ENCODE assay signal across 10 cellular contexts in the genomic region with DNA sequence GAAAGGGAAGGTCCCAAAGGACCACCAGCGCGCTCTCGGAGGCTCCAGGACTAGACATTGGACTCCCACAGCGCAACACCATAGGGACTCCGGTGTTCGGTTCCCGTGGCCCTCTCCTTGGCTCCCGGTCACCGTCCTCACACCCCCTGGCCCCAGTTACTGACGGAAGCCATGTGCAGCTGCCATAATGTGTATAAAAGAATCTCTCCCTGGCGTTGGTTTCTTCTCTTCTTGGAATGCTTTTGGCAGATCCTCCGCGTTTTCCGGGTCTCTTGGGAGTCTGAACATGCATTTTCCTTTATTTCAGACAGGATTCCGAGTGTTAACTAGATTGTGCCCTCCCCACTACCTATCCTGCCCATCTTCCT.
DNase-seq lines count a peak whose midpoint lies in the region; ATAC-seq and TF ChIP-seq lines count a peak whose summit lies in the region.
"Had no signal": no experiment of that assay in that cellular context is flagged by ENCODE, and none has a peak within 500 bp of the region (broad histone marks: within the 10 kb centered on the region; RNA-seq: fewer than 3 reads in every experiment).

No MANE protein-coding gene starts in this region.

- no peak overlapping the region for H3K27ac Mint-ChIP-seq in activated naive CD8-positive, alpha-beta T cell
- H3K27ac Mint-ChIP-seq in memory B cell: no peak overlapping the region

- peak overlapping the region; percentile 64 for H3K4me3 Mint-ChIP-seq in activated naive CD8-positive, alpha-beta T cell
- peak overlapping the region; percentile 24 for H3K4me3 Mint-ChIP-seq in memory B cell

- H3K4me3 ChIP-seq in heart left ventricle: peak overlapping the region in 11 of 12 donors; percentile 3 to 59 (median 46)
- H3K4me3 ChIP-seq in thoracic aorta: peak overlapping the region; percentile 62
- H3K4me3 ChIP-seq in mucosa of descending colon: no peak overlapping the region
- H3K4me3 ChIP-seq: BLaER1 treated with 17β-estradiol and CSF1 and Interleukin-3, amounts not matched to agents 10 nM and 100 nM had no signal

- H3K36me3 ChIP-seq in heart left ventricle: no peaks in the 10 kb centered on the region
- no peaks in the 10 kb centered on the region for H3K36me3 ChIP-seq in thoracic aorta
- no peaks in the 10 kb centered on the region for H3K36me3 ChIP-seq in mucosa of descending colon (ENCODE audit: low read depth)
- H3K36me3 ChIP-seq: BLaER1 treated with 17β-estradiol and CSF1 and Interleukin-3, amounts not matched to agents 10 nM and 100 nM had no signal

- H3K9me3 ChIP-seq in heart left ventricle (no peaks in the 10 kb centered on the region), thoracic aorta (no peaks in the 10 kb centered on the region), mucosa of descending colon (no peaks in the 10 kb centered on the region)

- WGBS in heart left ventricle, 4 donors: 9 to 18% (median 13%) methylated on average over 15 of the region's 15 CpGs

- intact Hi-C loops in heart left ventricle (cut with DNase I) (loop anchor here in 1 of 10 donors (5.0 kb wide), 1 partner anchor 56 kb away; no protein-coding TSS in a partner anchor), Right ventricle myocardium inferior (cut with DNase I) (loop anchor here (10.0 kb wide), 1 partner anchor 699 kb away; no protein-coding TSS in a partner anchor), mucosa of descending colon (cut with DNase I, micrococcal nuclease) (no loop called here)

- TF ChIP-seq POLR2A in heart left ventricle (IDR thresholded peaks at IDR 0.05): no peak

- no peak for DNase-seq in heart left ventricle
- DNase-seq in Right ventricle myocardium inferior (ENCODE audit: missing footprints): no peak
- no peak for DNase-seq in memory B cell (ENCODE audit: low spot score in 2 of 2)
- DNase-seq in thoracic aorta (ENCODE audit: low spot score): no peak
- DNase-seq in mucosa of descending colon: no peak
- DNase-seq in GOT3 (lab: John Stamatoyannopoulos, UW): no peak
- DNase-seq in SKM-1 treated with dmso at 0.1 percent for 144 hours (lab: John Stamatoyannopoulos, UW; ENCODE audit: unreplicated experiment): no peak
- DNase-seq: activated CD4-positive, CD25-positive, alpha-beta regulatory T cell treated with anti-CD3 and anti-CD28 coated beads, Interleukin-2, amount 50 U/mL, for 72 hours had no signal

- no peaks in the 10 kb centered on the region for H3K9me3 Mint-ChIP-seq in activated naive CD8-positive, alpha-beta T cell (ENCODE audit: low read depth)
- H3K9me3 Mint-ChIP-seq in memory B cell: peaks cover 2% of the 10 kb centered on the region

- peaks cover 0 to 47% (median 28%) of the 10 kb centered on the region in 12 donors for H3K4me1 ChIP-seq in heart left ventricle
- peaks cover 17 to 36% of the 10 kb centered on the region in 2 donors for H3K4me1 ChIP-seq in thoracic aorta (ENCODE audit: control insufficient read depth in 1 of 2, low read depth in 2 of 2)
- H3K4me1 ChIP-seq in mucosa of descending colon (ENCODE audit: low read depth): peaks cover 20% of the 10 kb centered on the region

- H3K27me3 ChIP-seq in heart left ventricle (peaks cover 9 to 95% (median 45%) of the 10 kb centered on the region in 9 donors), thoracic aorta (replicated peaks; ENCODE audit: insufficient read depth) (peaks cover 14% of the 10 kb centered on the region)

- TF ChIP-seq CTCF in heart left ventricle (IDR thresholded peaks at IDR 0.05): no peak
- no peak for TF ChIP-seq CTCF in thoracic aorta (IDR thresholded peaks at IDR 0.05)
- TF ChIP-seq CTCF in mucosa of descending colon (IDR thresholded peaks at IDR 0.05): no peak

- H3K36me3 Mint-ChIP-seq in activated naive CD8-positive, alpha-beta T cell: no peaks in the 10 kb centered on the region
- H3K36me3 Mint-ChIP-seq in memory B cell: peaks cover 3% of the 10 kb centered on the region

- peak overlapping the region in 2 of 12 donors; percentile 14 to 40 for H3K27ac ChIP-seq in heart left ventricle
- H3K27ac ChIP-seq in thoracic aorta: peak overlapping the region in 1 of 2 donors; percentile 26
- H3K27ac ChIP-seq: BLaER1 treated with 17β-estradiol and CSF1 and Interleukin-3, amounts not matched to agents 10 nM and 100 nM had no signal

- peaks cover 51% of the 10 kb centered on the region for H3K4me1 Mint-ChIP-seq in activated naive CD8-positive, alpha-beta T cell (ENCODE audit: low read depth)
- peaks cover 34% of the 10 kb centered on the region for H3K4me1 Mint-ChIP-seq in memory B cell

- peak in 1 of 4 donors; percentile 5 for ATAC-seq in heart left ventricle
- no peak for ATAC-seq in Right ventricle myocardium inferior
- ATAC-seq in memory B cell (ENCODE audit: low read depth): no peak
- ATAC-seq in thoracic aorta (ENCODE audit: insufficient number of reproducible peaks, low FRiP score, low read depth): no peak
- ATAC-seq in mucosa of descending colon: no peak

- peaks cover 57% of the 10 kb centered on the region for H3K27me3 Mint-ChIP-seq in activated naive CD8-positive, alpha-beta T cell
- H3K27me3 Mint-ChIP-seq in memory B cell: peaks cover 43% of the 10 kb centered on the region
